3 cellular contexts compared by ENCODE assay signal in the genomic region with DNA sequence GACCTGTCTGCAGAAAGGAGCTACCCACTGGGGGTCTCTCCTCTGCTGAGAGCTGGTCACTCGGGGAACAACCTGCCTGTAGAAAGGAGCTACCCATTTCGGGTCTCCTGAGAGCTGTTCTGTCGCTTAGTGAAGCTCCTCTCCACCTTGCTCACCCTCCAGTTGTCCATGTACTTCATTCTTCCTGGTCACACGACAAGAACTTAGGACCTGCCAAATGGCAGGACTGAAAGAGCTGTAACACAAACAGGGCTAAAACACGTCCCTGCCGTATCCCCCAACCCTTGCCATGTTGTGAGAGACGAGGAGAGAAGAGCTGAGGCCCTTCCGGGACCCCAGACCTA.
TF ChIP-seq lines count a peak whose summit lies in the region.

No MANE protein-coding gene starts in this region.

TF ChIP-seq in SK-N-SH treated with all-trans-retinoic acid at 6 μM for 48 hours, 23 proteins besides CTCF, POLR2A, EP300 and RAD21:
- TF ChIP-seq ESRRG (CRISPR knock-in tag; IDR thresholded peaks at IDR 0.05) = no peak

TF ChIP-seq in SK-N-SH, 30 proteins besides CTCF, POLR2A, EP300 and RAD21:
- TF ChIP-seq NFIC (IDR thresholded peaks at IDR 0.05; ENCODE audit: borderline replicate concordance) (no peak), RCOR1 (IDR thresholded peaks at IDR 0.05; ENCODE audit: low read length) (no peak), CHD2 (IDR thresholded peaks at IDR 0.05; ENCODE audit: low read length, partially characterized antibody) (no peak), GATA2 (CRISPR knock-in tag; IDR thresholded peaks at IDR 0.05) (no peak), SMC3 (IDR thresholded peaks at IDR 0.05; ENCODE audit: low read depth, low read length) (no peak), EZH2phosphoT487 (IDR thresholded peaks at IDR 0.05; ENCODE audit: borderline replicate concordance, low read depth) (no peak), JUND (IDR thresholded peaks at IDR 0.05) (no peak), TEAD4 (IDR thresholded peaks at IDR 0.05; ENCODE audit: borderline replicate concordance, insufficient read depth) (no peak), NRF1 (IDR thresholded peaks at IDR 0.05; ENCODE audit: low read depth, low read length) (no peak), MXI1 (IDR thresholded peaks at IDR 0.05; ENCODE audit: low read depth, low read length) (no peak), SIN3A (IDR thresholded peaks at IDR 0.05; ENCODE audit: borderline replicate concordance, low read depth, low read length) (no peak), TCF12 (IDR thresholded peaks at IDR 0.05) (no peak), FOXJ3 (CRISPR knock-in tag; IDR thresholded peaks at IDR 0.05) (no peak)
- TF ChIP-seq, protein P1, sequence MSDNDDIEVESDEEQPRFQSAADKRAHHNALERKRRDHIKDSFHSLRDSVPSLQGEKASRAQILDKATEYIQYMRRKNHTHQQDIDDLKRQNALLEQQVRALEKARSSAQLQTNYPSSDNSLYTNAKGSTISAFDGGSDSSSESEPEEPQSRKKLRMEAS (IDR thresholded peaks at IDR 0.05; ENCODE audit: low read depth) = no peak
- TF ChIP-seq, protein P2, sequence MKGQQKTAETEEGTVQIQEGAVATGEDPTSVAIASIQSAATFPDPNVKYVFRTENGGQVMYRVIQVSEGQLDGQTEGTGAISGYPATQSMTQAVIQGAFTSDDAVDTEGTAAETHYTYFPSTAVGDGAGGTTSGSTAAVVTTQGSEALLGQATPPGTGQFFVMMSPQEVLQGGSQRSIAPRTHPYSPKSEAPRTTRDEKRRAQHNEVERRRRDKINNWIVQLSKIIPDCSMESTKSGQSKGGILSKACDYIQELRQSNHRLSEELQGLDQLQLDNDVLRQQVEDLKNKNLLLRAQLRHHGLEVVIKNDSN (IDR thresholded peaks at IDR 0.05; ENCODE audit: borderline replicate concordance, low read depth) = no peak

TF ChIP-seq in K562, 482 proteins besides CTCF, POLR2A, EP300 and RAD21:
- TF ChIP-seq, protein P3, sequence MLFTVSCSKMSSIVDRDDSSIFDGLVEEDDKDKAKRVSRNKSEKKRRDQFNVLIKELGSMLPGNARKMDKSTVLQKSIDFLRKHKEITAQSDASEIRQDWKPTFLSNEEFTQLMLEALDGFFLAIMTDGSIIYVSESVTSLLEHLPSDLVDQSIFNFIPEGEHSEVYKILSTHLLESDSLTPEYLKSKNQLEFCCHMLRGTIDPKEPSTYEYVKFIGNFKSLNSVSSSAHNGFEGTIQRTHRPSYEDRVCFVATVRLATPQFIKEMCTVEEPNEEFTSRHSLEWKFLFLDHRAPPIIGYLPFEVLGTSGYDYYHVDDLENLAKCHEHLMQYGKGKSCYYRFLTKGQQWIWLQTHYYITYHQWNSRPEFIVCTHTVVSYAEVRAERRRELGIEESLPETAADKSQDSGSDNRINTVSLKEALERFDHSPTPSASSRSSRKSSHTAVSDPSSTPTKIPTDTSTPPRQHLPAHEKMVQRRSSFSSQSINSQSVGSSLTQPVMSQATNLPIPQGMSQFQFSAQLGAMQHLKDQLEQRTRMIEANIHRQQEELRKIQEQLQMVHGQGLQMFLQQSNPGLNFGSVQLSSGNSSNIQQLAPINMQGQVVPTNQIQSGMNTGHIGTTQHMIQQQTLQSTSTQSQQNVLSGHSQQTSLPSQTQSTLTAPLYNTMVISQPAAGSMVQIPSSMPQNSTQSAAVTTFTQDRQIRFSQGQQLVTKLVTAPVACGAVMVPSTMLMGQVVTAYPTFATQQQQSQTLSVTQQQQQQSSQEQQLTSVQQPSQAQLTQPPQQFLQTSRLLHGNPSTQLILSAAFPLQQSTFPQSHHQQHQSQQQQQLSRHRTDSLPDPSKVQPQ (CRISPR knock-in tag; IDR thresholded peaks at IDR 0.05; ENCODE audit: borderline replicate concordance) = no peak
- no peak for TF ChIP-seq NR2C1 (IDR thresholded peaks at IDR 0.05)
- TF ChIP-seq NR2C1 (tag; IDR thresholded peaks at IDR 0.05) = no peak
- TF ChIP-seq, protein P4, sequence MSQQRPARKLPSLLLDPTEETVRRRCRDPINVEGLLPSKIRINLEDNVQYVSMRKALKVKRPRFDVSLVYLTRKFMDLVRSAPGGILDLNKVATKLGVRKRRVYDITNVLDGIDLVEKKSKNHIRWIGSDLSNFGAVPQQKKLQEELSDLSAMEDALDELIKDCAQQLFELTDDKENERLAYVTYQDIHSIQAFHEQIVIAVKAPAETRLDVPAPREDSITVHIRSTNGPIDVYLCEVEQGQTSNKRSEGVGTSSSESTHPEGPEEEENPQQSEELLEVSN (IDR thresholded peaks at IDR 0.05; ENCODE audit: borderline replicate concordance in 1 of 2, extremely low read depth in 1 of 2, insufficient read depth in 1 of 2, insufficient read length in 1 of 2, low read depth in 1 of 2, low read length in 1 of 2, poor library complexity in 1 of 2, severe bottlenecking in 1 of 2) = no peak
- no peak for TF ChIP-seq BMI1 (IDR thresholded peaks at IDR 0.05; ENCODE audit: low read length)
- TF ChIP-seq POU5F1 (IDR thresholded peaks at IDR 0.05; ENCODE audit: borderline replicate concordance, low read depth, low read length, partially characterized antibody) = no peak
- no peak for TF ChIP-seq ZNF76 (CRISPR knock-in tag; IDR thresholded peaks at IDR 0.05; ENCODE audit: borderline replicate concordance)
- TF ChIP-seq CBX3 (IDR thresholded peaks at IDR 0.05; ENCODE audit: borderline replicate concordance in 1 of 2, low read length in 2 of 2) = 0 out of 3 replicates have a peak, but pooled peaks of 1 of the 2 experiments have one; percentile 16
- TF ChIP-seq DIDO1 (tag; IDR thresholded peaks at IDR 0.05; ENCODE audit: low read depth) = no peak
- TF ChIP-seq DNMT1 (IDR thresholded peaks at IDR 0.05) = no peak
- TF ChIP-seq, protein P5, sequence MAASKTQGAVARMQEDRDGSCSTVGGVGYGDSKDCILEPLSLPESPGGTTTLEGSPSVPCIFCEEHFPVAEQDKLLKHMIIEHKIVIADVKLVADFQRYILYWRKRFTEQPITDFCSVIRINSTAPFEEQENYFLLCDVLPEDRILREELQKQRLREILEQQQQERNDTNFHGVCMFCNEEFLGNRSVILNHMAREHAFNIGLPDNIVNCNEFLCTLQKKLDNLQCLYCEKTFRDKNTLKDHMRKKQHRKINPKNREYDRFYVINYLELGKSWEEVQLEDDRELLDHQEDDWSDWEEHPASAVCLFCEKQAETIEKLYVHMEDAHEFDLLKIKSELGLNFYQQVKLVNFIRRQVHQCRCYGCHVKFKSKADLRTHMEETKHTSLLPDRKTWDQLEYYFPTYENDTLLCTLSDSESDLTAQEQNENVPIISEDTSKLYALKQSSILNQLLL (CRISPR knock-in tag; IDR thresholded peaks at IDR 0.05; ENCODE audit: borderline replicate concordance) = no peak
- TF ChIP-seq NFIC (IDR thresholded peaks at IDR 0.05) = no peak
- TF ChIP-seq, protein P6, sequence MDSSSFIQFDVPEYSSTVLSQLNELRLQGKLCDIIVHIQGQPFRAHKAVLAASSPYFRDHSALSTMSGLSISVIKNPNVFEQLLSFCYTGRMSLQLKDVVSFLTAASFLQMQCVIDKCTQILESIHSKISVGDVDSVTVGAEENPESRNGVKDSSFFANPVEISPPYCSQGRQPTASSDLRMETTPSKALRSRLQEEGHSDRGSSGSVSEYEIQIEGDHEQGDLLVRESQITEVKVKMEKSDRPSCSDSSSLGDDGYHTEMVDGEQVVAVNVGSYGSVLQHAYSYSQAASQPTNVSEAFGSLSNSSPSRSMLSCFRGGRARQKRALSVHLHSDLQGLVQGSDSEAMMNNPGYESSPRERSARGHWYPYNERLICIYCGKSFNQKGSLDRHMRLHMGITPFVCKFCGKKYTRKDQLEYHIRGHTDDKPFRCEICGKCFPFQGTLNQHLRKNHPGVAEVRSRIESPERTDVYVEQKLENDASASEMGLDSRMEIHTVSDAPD (CRISPR knock-in tag; IDR thresholded peaks at IDR 0.05) = no peak
- TF ChIP-seq TRIM28 (IDR thresholded peaks at IDR 0.05) = 0 out of 2 replicates have a peak, but pooled peaks have one; percentile 36
- TF ChIP-seq FOSL1 (tag; conservative IDR thresholded peaks at IDR 0.05) = no peak
- no peak for TF ChIP-seq FOXA1 (IDR thresholded peaks at IDR 0.05; ENCODE audit: borderline replicate concordance)
- TF ChIP-seq, protein P7, sequence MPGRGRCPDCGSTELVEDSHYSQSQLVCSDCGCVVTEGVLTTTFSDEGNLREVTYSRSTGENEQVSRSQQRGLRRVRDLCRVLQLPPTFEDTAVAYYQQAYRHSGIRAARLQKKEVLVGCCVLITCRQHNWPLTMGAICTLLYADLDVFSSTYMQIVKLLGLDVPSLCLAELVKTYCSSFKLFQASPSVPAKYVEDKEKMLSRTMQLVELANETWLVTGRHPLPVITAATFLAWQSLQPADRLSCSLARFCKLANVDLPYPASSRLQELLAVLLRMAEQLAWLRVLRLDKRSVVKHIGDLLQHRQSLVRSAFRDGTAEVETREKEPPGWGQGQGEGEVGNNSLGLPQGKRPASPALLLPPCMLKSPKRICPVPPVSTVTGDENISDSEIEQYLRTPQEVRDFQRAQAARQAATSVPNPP (IDR thresholded peaks at IDR 0.05; ENCODE audit: borderline replicate concordance, insufficient read depth, insufficient read length) = no peak
- TF ChIP-seq ZBTB7A (IDR thresholded peaks at IDR 0.05; ENCODE audit: borderline replicate concordance, control insufficient read depth, low read depth, low read length) = peak; percentile 26; the same call in 1 of the 2 replicates
- TF ChIP-seq, protein P8, sequence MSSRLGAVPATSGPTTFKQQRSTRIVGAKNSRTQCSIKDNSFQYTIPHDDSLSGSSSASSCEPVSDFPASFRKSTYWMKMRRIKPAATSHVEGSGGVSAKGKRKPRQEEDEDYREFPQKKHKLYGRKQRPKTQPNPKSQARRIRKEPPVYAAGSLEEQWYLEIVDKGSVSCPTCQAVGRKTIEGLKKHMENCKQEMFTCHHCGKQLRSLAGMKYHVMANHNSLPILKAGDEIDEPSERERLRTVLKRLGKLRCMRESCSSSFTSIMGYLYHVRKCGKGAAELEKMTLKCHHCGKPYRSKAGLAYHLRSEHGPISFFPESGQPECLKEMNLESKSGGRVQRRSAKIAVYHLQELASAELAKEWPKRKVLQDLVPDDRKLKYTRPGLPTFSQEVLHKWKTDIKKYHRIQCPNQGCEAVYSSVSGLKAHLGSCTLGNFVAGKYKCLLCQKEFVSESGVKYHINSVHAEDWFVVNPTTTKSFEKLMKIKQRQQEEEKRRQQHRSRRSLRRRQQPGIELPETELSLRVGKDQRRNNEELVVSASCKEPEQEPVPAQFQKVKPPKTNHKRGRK (tag; IDR thresholded peaks at IDR 0.05) = no peak
- no peak for TF ChIP-seq ETV6 (IDR thresholded peaks at IDR 0.05; ENCODE audit: borderline replicate concordance in 1 of 2, low read depth in 2 of 2, low read length in 1 of 2)
- no peak for TF ChIP-seq ETV6 (CRISPR knock-in tag; IDR thresholded peaks at IDR 0.05; ENCODE audit: borderline replicate concordance)
- TF ChIP-seq TEAD4 (IDR thresholded peaks at IDR 0.05; ENCODE audit: low read length) = no peak
- TF ChIP-seq TEAD4 (CRISPR knock-in tag; IDR thresholded peaks at IDR 0.05; ENCODE audit: borderline replicate concordance) = no peak
- TF ChIP-seq PYGO2 (tag; IDR thresholded peaks at IDR 0.05) = no peak
- TF ChIP-seq, protein P9, sequence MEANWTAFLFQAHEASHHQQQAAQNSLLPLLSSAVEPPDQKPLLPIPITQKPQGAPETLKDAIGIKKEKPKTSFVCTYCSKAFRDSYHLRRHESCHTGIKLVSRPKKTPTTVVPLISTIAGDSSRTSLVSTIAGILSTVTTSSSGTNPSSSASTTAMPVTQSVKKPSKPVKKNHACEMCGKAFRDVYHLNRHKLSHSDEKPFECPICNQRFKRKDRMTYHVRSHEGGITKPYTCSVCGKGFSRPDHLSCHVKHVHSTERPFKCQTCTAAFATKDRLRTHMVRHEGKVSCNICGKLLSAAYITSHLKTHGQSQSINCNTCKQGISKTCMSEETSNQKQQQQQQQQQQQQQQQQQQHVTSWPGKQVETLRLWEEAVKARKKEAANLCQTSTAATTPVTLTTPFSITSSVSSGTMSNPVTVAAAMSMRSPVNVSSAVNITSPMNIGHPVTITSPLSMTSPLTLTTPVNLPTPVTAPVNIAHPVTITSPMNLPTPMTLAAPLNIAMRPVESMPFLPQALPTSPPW (CRISPR knock-in tag; IDR thresholded peaks at IDR 0.05) = no peak
- no peak for TF ChIP-seq RBM34 (IDR thresholded peaks at IDR 0.05; ENCODE audit: borderline replicate concordance, insufficient read depth, low read length)
- TF ChIP-seq NR3C1 (CRISPR knock-in tag; IDR thresholded peaks at IDR 0.05) = no peak
- TF ChIP-seq MIER1 (IDR thresholded peaks at IDR 0.05; ENCODE audit: low read depth) = no peak
